In the genomic region with DNA sequence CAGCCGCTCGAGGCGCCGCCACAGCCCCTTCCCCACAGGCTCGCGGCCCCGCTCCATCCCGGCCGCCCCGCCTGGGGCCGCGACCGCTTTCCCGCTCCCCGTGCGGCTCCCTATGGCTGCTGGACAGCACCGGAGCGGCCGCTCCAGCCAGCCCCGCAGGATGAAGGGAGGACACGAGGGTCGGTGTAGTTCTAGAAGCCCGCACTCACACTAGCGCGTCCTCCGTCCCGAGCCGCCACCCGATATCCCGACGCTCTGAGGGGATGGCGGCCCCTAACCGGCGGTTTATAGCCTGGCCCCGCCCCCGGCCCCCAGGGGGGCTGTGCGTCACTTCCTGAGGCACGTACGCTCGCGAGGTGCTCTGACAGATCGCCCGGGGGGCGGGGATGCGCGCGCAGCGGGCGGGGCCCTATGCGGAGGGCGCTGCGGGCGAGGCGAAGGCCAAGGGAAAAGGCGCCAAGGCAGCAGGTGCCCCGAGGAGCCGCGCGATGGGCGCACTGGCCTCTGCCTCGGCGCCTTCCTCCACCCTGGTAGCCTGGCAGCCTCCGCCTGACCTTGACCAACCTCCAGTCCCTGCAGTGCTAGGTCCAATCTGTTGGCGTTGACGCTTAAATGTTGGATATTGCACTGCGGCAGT, we compare ENCODE assay signal across 9 cellular contexts. TPM values are rescaled to one million over a fixed set of nuclear protein-coding genes. Genes with fewer than 3 reads are reported as not detected.
DNase-seq lines count a peak whose midpoint lies in the region; ATAC-seq, FAIRE-seq and TF ChIP-seq lines count a peak whose summit lies in the region.
"Had no signal": no experiment of that assay in that cellular context is flagged by ENCODE, and none has a peak within 500 bp of the region (broad histone marks: within the 10 kb centered on the region; RNA-seq: fewer than 3 reads in every experiment).

A gene (minus strand): TSS at position 257 of the 637 bp plus-strand sequence. CDS start 4,991 bp downstream, outside the sequence.

- no peak for TF ChIP-seq CTCF in kidney (IDR thresholded peaks at IDR 0.05; ENCODE audit: borderline replicate concordance, extremely low read depth, insufficient read depth)

- peak within 1 kb of the TSS; percentile 83 to 98 for H3K4me3 ChIP-seq in kidney (ENCODE audit: low read length in 2 of 2)

- peak within 1 kb of the TSS; percentile 78 to 94 for H3K9ac ChIP-seq in kidney (ENCODE audit: low read length in 2 of 2)

- peak within 1 kb of the TSS; percentile 94 to 96 for H3K27ac ChIP-seq in kidney (ENCODE audit: low read depth in 2 of 2, low read length in 2 of 2)

- ATAC-seq in HG03432 (IDR thresholded peaks at IDR 0.05; ENCODE audit: unreplicated experiment): peak; percentile 88

- DNase-seq in AML-193 (lab: John Stamatoyannopoulos, UW): peak; percentile 92 to 95
- DNase-seq in NCI-H510A (lab: John Stamatoyannopoulos, UW): peak; percentile 91
- peak; percentile 92 for DNase-seq in activated CD4-positive, alpha-beta T cell treated with anti-CD3 and anti-CD28 coated beads for 1 hour
- DNase-seq in cerebellar nuclear complex (lab: John Stamatoyannopoulos, UW): peak; percentile 59 to 82
- DNase-seq in kidney: peak; percentile 99
- DNase-seq in stimulated activated CD4-positive, alpha-beta T cell treated with anti-CD3 and anti-CD28 coated beads, Interleukin-15, amount 100 ng/mL, for 1 hour (ENCODE audit: low read depth in 1 of 2, low spot score in 1 of 2): peak; percentile 91 to 96

- intact Hi-C loops in kidney (cut with DNase I): no loop called here

- H3K4me1 ChIP-seq in kidney (ENCODE audit: control insufficient read depth in 1 of 2, insufficient read depth in 1 of 2, low read depth in 1 of 2, low read length in 2 of 2): peaks cover 0 to 6% of the 10 kb centered on the region in 2 donors

- FAIRE-seq in kidney (lab: Jason Lieb, UNC): no peak
- FAIRE-seq: TTC549 had no signal

- TF ChIP-seq POLR2A in GM19193 (IDR thresholded peaks at IDR 0.05; ENCODE audit: extremely low read depth, insufficient read depth, insufficient read length): peak; percentile 100

- no peaks in the 10 kb centered on the region for H3K36me3 ChIP-seq in kidney (ENCODE audit: control insufficient read depth in 1 of 2, insufficient read depth in 2 of 2, low read length in 2 of 2)

- H3K9me3 ChIP-seq in kidney (ENCODE audit: control insufficient read depth in 1 of 2, low read length in 2 of 2): no peaks in the 10 kb centered on the region

RNA-seq across cellular contexts. Expression of the gene that starts here (rescaled TPM):
- total RNA-seq in kidney: 61.1 TPM
- polyA plus RNA-seq in kidney (ENCODE audit: insufficient read depth, low read depth, low replicate concordance): 23.7 TPM

Comparison
In these comparisons a context has a peak if more than half of its experiments do, and no peak if none do; other contexts are left out.
1. Peak in every context shown above with its lines: DNase-seq, ATAC-seq, H3K4me3 ChIP-seq and H3K27ac ChIP-seq.